ENCODE assay signal across 8 cellular contexts in the genomic region with DNA sequence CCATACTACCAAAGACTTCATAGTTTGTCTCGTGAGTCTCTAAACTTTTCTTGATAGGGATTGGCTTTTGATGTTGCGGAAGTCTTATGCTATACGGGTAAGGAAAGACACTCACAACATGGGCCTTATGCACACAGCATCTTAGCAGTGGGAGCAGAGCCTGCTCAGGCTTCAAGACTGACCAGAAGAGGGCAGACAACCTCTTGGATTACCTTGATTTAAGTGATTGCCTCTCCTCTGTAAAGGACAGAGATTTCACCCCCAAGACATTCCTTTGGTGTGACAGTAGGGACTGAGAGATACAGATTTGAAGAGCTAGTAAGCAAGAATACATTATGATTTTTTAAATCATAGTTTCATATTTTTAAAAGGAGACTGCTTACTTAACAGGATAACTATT.
DNase-seq lines count a peak whose midpoint lies in the region; ATAC-seq and TF ChIP-seq lines count a peak whose summit lies in the region.

No MANE protein-coding gene starts in this region.

- no peaks in the 10 kb centered on the region for H3K27me3 ChIP-seq in naive thymus-derived CD4-positive, alpha-beta T cell (ENCODE audit: control insufficient read depth in 2 of 2, insufficient read depth in 2 of 2, low read length in 2 of 2)

- CTCF ChIA-PET in naive thymus-derived CD4-positive, alpha-beta T cell (lab: Charles Lee): interaction anchor here (0.6 to 1.4 kb wide), 3 partner anchors 12 to 402 kb away, joined by 3 to 8 read pairs (median 4); no protein-coding TSS in a partner anchor

- no peak overlapping the region for H3K27ac ChIP-seq in SK-N-MC
- H3K27ac ChIP-seq in naive thymus-derived CD4-positive, alpha-beta T cell (ENCODE audit: low read depth, low read length): no peak overlapping the region

- DNase-seq in A172 (ENCODE audit: low spot score): peak; percentile 72
- peak; percentile 35 for DNase-seq in GM10266 (ENCODE audit: extremely low spot score)
- DNase-seq in SK-N-MC (ENCODE audit: low read depth, low spot score): peak; percentile 66
- peak; percentile 85 for DNase-seq in choroid plexus epithelial cell (ENCODE audit: low read depth)
- DNase-seq in naive thymus-derived CD4-positive, alpha-beta T cell: peak in 5 of 9 donors; percentile 24 to 53 (median 46)

- no peaks in the 10 kb centered on the region for H3K4me1 ChIP-seq in naive thymus-derived CD4-positive, alpha-beta T cell (ENCODE audit: control insufficient read depth in 2 of 2, insufficient read depth in 2 of 2, low read length in 2 of 2)

- H3K36me3 Mint-ChIP-seq in naive thymus-derived CD4-positive, alpha-beta T cell: peaks cover 0 to 6% (median 0%) of the 10 kb centered on the region in 5 donors

- peaks cover 0 to 27% (median 3%) of the 10 kb centered on the region in 5 donors for H3K27me3 Mint-ChIP-seq in naive thymus-derived CD4-positive, alpha-beta T cell

- no peak overlapping the region for H3K4me3 Mint-ChIP-seq in naive thymus-derived CD4-positive, alpha-beta T cell

- peaks cover 0 to 8% (median 0%) of the 10 kb centered on the region in 11 donors for H3K9me3 Mint-ChIP-seq in naive thymus-derived CD4-positive, alpha-beta T cell

- H3K9ac ChIP-seq in SK-N-MC (ENCODE audit: insufficient read length): no peak overlapping the region

- peak overlapping the region in 1 of 9 donors; percentile 53 for H3K27ac Mint-ChIP-seq in naive thymus-derived CD4-positive, alpha-beta T cell

- ATAC-seq in HG03025 (IDR thresholded peaks at IDR 0.05; ENCODE audit: low FRiP score, unreplicated experiment) (peak; percentile 60), GM21786 (IDR thresholded peaks at IDR 0.05; ENCODE audit: unreplicated experiment) (no peak), HG03571 (IDR thresholded peaks at IDR 0.05; ENCODE audit: unreplicated experiment) (no peak)
- peak; percentile 73 for ATAC-seq in naive thymus-derived CD4-positive, alpha-beta T cell

- POLR2A ChIA-PET in naive thymus-derived CD4-positive, alpha-beta T cell (lab: Charles Lee): no interaction called here

- no peaks in the 10 kb centered on the region for H3K9me3 ChIP-seq in SK-N-MC (ENCODE audit: low read depth, low read length)
- H3K9me3 ChIP-seq in naive thymus-derived CD4-positive, alpha-beta T cell (ENCODE audit: control insufficient read depth in 2 of 3, low read length in 3 of 3): no peaks in the 10 kb centered on the region

- TF ChIP-seq CTCF in GM10266 (IDR thresholded peaks at IDR 0.05; ENCODE audit: control insufficient read depth, insufficient read depth, low read depth, missing control alignments): peak; percentile 64
- peak; percentile 94 for TF ChIP-seq CTCF in choroid plexus epithelial cell (conservative IDR thresholded peaks at IDR 0.05; ENCODE audit: low read depth, low read length)

- H3K4me1 Mint-ChIP-seq in naive thymus-derived CD4-positive, alpha-beta T cell: peaks cover 0 to 3% (median 0%) of the 10 kb centered on the region in 7 donors

- H3K4me3 ChIP-seq in SK-N-MC: no peak overlapping the region
- no peak overlapping the region for H3K4me3 ChIP-seq in choroid plexus epithelial cell (ENCODE audit: low read depth, low read length)
- no peak overlapping the region for H3K4me3 ChIP-seq in naive thymus-derived CD4-positive, alpha-beta T cell (ENCODE audit: low read length)

- intact Hi-C loops in naive thymus-derived CD4-positive, alpha-beta T cell (cut with micrococcal nuclease): loop anchor here (1.0 kb wide), 3 partner anchors 405 to 579 kb away; no protein-coding TSS in a partner anchor

- no peaks in the 10 kb centered on the region for H3K36me3 ChIP-seq in SK-N-MC (ENCODE audit: insufficient read depth, low read length)
- H3K36me3 ChIP-seq in naive thymus-derived CD4-positive, alpha-beta T cell (ENCODE audit: control insufficient read depth in 2 of 3, insufficient read depth in 3 of 3, low read length in 3 of 3): no peaks in the 10 kb centered on the region

Comparison
In these comparisons a context has a peak if more than half of its experiments do, and no peak if none do; other contexts are left out.
1. DNase-seq: peak in every context shown above with its lines; median percentile 85 in choroid plexus epithelial cell; 72 in A172; 66 in SK-N-MC; 46 in naive thymus-derived CD4-positive, alpha-beta T cell; 35 in GM10266.
2. ATAC-seq: peak in HG03025 (single experiment) and naive thymus-derived CD4-positive, alpha-beta T cell (single experiment); none in GM21786 (single experiment) and HG03571 (single experiment).